In the genomic region with DNA sequence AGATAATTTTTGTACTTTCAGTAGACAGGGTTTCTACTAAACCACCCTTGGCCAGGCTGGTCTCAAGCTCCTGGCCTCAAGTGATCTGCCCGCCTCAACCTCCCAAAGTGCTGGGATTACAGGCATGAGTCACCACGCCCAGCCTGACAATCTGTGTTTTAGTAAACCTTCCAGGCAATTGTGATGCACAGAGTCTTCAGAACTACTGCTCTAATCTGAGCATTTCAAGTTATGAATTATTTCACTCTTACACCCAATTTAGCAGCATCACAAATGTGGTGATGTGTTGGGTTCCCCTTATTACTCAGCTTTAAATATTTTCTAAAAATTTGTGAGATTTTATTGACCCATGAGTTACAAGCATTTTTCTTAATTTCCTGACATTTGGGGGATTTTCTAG, we compare ENCODE assay signal across 7 cellular contexts.
"Had no signal": no experiment of that assay in that cellular context is flagged by ENCODE, and none has a peak within 500 bp of the region (broad histone marks: within the 10 kb centered on the region; RNA-seq: fewer than 3 reads in every experiment).

No MANE protein-coding gene starts in this region.

- H3K4me3 ChIP-seq: GM12878 had no signal

- DNase-seq: GDM1, GF-D8 had no signal

- ATAC-seq: GM12878 had no signal

- FAIRE-seq: GM12878, GM12891, GM12892, GM18507, GM19239 had no signal
